ENCODE assay signal across 13 cellular contexts in genomic region chr3:141840737-141841544, GRCh38. TPM values are rescaled to one million over a fixed set of nuclear protein-coding genes. Genes with fewer than 3 reads are reported as not detected.
A peak's percentile ranks its signal among the peaks of the same experiment; 100 is the strongest.
DNase-seq lines count a peak whose midpoint lies in the region; ATAC-seq and TF ChIP-seq lines count a peak whose summit lies in the region.
"Had no signal": no experiment of that assay in that cellular context is flagged by ENCODE, and none has a peak within 500 bp of the region (broad histone marks: within the 10 kb centered on the region; RNA-seq: fewer than 3 reads in every experiment).

No MANE protein-coding gene starts in this region.

- TF ChIP-seq POLR2A in suprapubic skin (IDR thresholded peaks at IDR 0.05), result no peak

- H3K4me1 ChIP-seq in right cardiac atrium (ENCODE audit: control insufficient read depth, insufficient read depth, low read length) (no peaks in the 10 kb centered on the region), right atrium auricular region (no peaks in the 10 kb centered on the region), suprapubic skin (peaks cover 12% of the 10 kb centered on the region), smooth muscle cell (ENCODE audit: low read depth) (no peaks in the 10 kb centered on the region)

- H3K36me3 Mint-ChIP-seq in activated T-cell treated with anti-CD3 and anti-CD28 coated beads, Interleukin-2, amount 50 U/mL, for 4 hours (ENCODE audit: insufficient read depth), result no peaks in the 10 kb centered on the region
- H3K36me3 Mint-ChIP-seq: CD4-positive, CD25-positive, alpha-beta regulatory T cell had no signal

- peaks cover 7% of the 10 kb centered on the region for H3K4me1 Mint-ChIP-seq in activated T-cell treated with anti-CD3 and anti-CD28 coated beads, Interleukin-2, amount 50 U/mL, for 4 hours (ENCODE audit: low read depth)
- H3K4me1 Mint-ChIP-seq: nephron progenitor cell had no signal

- no peaks in the 10 kb centered on the region for H3K36me3 ChIP-seq in right atrium auricular region
- no peaks in the 10 kb centered on the region for H3K36me3 ChIP-seq in suprapubic skin
- no peaks in the 10 kb centered on the region for H3K36me3 ChIP-seq in smooth muscle cell (ENCODE audit: low read depth)
- H3K36me3 ChIP-seq: upper lobe of left lung had no signal

- H3K27ac ChIP-seq in right cardiac atrium (ENCODE audit: low read length) (peak overlapping the region; percentile 56), right atrium auricular region (peak overlapping the region in 1 of 2 donors; percentile 56), suprapubic skin (peak overlapping the region; percentile 44), smooth muscle cell (ENCODE audit: low read depth) (no peak overlapping the region)

- H3K27me3 ChIP-seq in right cardiac atrium (ENCODE audit: control insufficient read depth, insufficient read depth) (no peaks in the 10 kb centered on the region), right atrium auricular region (no peaks in the 10 kb centered on the region), suprapubic skin (no peaks in the 10 kb centered on the region), smooth muscle cell (ENCODE audit: low read depth) (no peaks in the 10 kb centered on the region)
- H3K27me3 ChIP-seq: upper lobe of left lung had no signal

- no peaks in the 10 kb centered on the region for H3K27me3 Mint-ChIP-seq in activated T-cell treated with anti-CD3 and anti-CD28 coated beads, Interleukin-2, amount 50 U/mL, for 4 hours (ENCODE audit: low read depth)
- H3K27me3 Mint-ChIP-seq: CD4-positive, CD25-positive, alpha-beta regulatory T cell had no signal

- no peaks in the 10 kb centered on the region for H3K9me3 Mint-ChIP-seq in activated T-cell treated with anti-CD3 and anti-CD28 coated beads, Interleukin-2, amount 50 U/mL, for 4 hours
- H3K9me3 Mint-ChIP-seq: CD4-positive, CD25-positive, alpha-beta regulatory T cell; nephron progenitor cell had no signal

- no peaks in the 10 kb centered on the region for H4K20me1 ChIP-seq in smooth muscle cell (ENCODE audit: low read depth)

- no peaks in the 10 kb centered on the region for H3K79me2 ChIP-seq in smooth muscle cell (ENCODE audit: low read depth)

- H3K9me3 ChIP-seq in right cardiac atrium (ENCODE audit: control insufficient read depth, low read length), result no peaks in the 10 kb centered on the region
- H3K9me3 ChIP-seq in right atrium auricular region, result no peaks in the 10 kb centered on the region
- no peaks in the 10 kb centered on the region for H3K9me3 ChIP-seq in suprapubic skin
- no peaks in the 10 kb centered on the region for H3K9me3 ChIP-seq in smooth muscle cell (replicated peaks; ENCODE audit: low read depth)
- H3K9me3 ChIP-seq: upper lobe of left lung had no signal

- no peaks in the 10 kb centered on the region for H3F3A ChIP-seq in smooth muscle cell (ENCODE audit: low read depth)

- no peak overlapping the region for H3K4me3 ChIP-seq in right cardiac atrium (ENCODE audit: low read length)
- no peak overlapping the region for H3K4me3 ChIP-seq in right atrium auricular region
- peak overlapping the region; percentile 4 for H3K4me3 ChIP-seq in fibroblast of pulmonary artery (replicated peaks; ENCODE audit: low read depth, low read length)
- H3K4me3 ChIP-seq in suprapubic skin, result no peak overlapping the region
- H3K4me3 ChIP-seq in smooth muscle cell, result no peak overlapping the region
- H3K4me3 ChIP-seq: upper lobe of left lung had no signal

- H3K4me2 ChIP-seq in smooth muscle cell, result no peak overlapping the region

- TF ChIP-seq EP300 in suprapubic skin (IDR thresholded peaks at IDR 0.05), result no peak

- H3K9ac ChIP-seq in smooth muscle cell (ENCODE audit: low read depth), result no peak overlapping the region

- TF ChIP-seq CTCF in right atrium auricular region (IDR thresholded peaks at IDR 0.05) (no peak), fibroblast of pulmonary artery (IDR thresholded peaks at IDR 0.05; ENCODE audit: low read length, missing control alignments) (no peak), suprapubic skin (IDR thresholded peaks at IDR 0.05) (no peak), smooth muscle cell (IDR thresholded peaks at IDR 0.05; ENCODE audit: borderline replicate concordance, insufficient read depth, poor library complexity, severe bottlenecking) (no peak)

- DNase-seq in right cardiac atrium (no peak), right atrium auricular region (ENCODE audit: low spot score) (no peak), fibroblast of pulmonary artery (ENCODE audit: low read depth) (peak; percentile 69), suprapubic skin (ENCODE audit: low spot score in 2 of 2) (peak in 1 of 2 donors; percentile 26), AG08396 (ENCODE audit: low spot score) (no peak), HuH-7 (ENCODE audit: low spot score) (no peak), smooth muscle cell (lab: John Stamatoyannopoulos, UW; ENCODE audit: unreplicated experiment) (no peak)
- DNase-seq in activated T-cell treated with anti-CD3 and anti-CD28 coated beads, Interleukin-2, amount 50 U/mL, for 4 hours, result no peak
- DNase-seq: CD4-positive, CD25-positive, alpha-beta regulatory T cell; effector CD8-positive, alpha-beta T cell; NCI-H2029 treated with DMSO at 0.1 percent for 48 hours; nephron progenitor cell; upper lobe of left lung had no signal

- intact Hi-C loops in right cardiac atrium (cut with DNase I), result no loop called here

- WGBS in right cardiac atrium, result 55% methylated on average over 6 of the region's 6 CpGs
- 34% methylated on average over 6 of the region's 6 CpGs for whole genome bisulfite sequencing in suprapubic skin
- WGBS in smooth muscle cell (ENCODE audit: low lambda C conversion rate), result 76% methylated on average over 6 of the region's 6 CpGs

- H3K4me3 Mint-ChIP-seq in activated T-cell treated with anti-CD3 and anti-CD28 coated beads, Interleukin-2, amount 50 U/mL, for 4 hours, result no peak overlapping the region
- H3K4me3 Mint-ChIP-seq: CD4-positive, CD25-positive, alpha-beta regulatory T cell; nephron progenitor cell had no signal

- H2AFZ ChIP-seq in smooth muscle cell (ENCODE audit: low read depth), result no peak overlapping the region

- peak in 1 of 2 donors; percentile 84 for ATAC-seq in right cardiac atrium
- ATAC-seq in activated T-cell treated with anti-CD3 and anti-CD28 coated beads, Interleukin-2, amount 50 U/mL, for 4 hours, result peak; percentile 69 to 76

RNA-seq across cellular contexts. Expression of gene ATP1B3, which starts 35.5 kb away (rescaled TPM):
- total RNA-seq in right cardiac atrium, result 10 to 100 TPM; 29.2 to 77.3 (median 49.3) TPM
- 54.5 TPM for polyA plus RNA-seq in right cardiac atrium
- total RNA-seq in right atrium auricular region, result 10 to 100 TPM; 33.7 to 44.7 TPM
- 100 to 1,000 TPM; 219 to 266 (median 227) TPM for total RNA-seq in activated T-cell treated with anti-CD3 and anti-CD28 coated beads, Interleukin-2, amount 50 U/mL, for 4 hours
- 100 to 1,000 TPM; 117 to 190 (median 154) TPM for total RNA-seq in suprapubic skin
- 89.2 and 108 TPM in 2 replicates for total RNA-seq in smooth muscle cell
- 250 and 271 TPM in 2 replicates for polyA plus RNA-seq in smooth muscle cell
